Comparison of ENCODE assay signal across 27 cellular contexts in the genomic region with DNA sequence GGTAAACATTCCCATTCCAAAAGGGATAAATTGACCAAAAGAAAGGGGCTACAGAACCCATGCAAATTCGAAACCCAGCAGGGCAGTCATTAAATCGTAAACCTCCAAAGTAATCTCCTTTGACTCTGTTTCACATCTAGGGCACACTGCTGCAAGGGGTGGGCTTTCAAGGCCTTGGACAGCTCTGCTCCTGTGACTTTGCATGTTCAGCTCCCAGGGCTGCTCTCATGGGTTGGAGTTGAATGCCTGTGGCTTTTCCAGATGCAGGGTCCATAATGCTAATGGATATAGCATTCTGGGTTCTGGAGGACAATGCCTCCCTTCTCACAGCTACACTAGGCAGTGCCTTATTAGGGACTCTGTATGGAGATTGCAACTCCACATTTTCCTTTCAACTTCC.
"Had no signal": no experiment of that assay in that cellular context is flagged by ENCODE, and none has a peak within 500 bp of the region (broad histone marks: within the 10 kb centered on the region; RNA-seq: fewer than 3 reads in every experiment).

No MANE protein-coding gene starts in this region.

- ATAC-seq: activated CD8-positive, alpha-beta memory T cell treated with anti-CD3 and anti-CD28 coated beads, Interleukin-2, amount 10 ng/mL, durations not matched to agents 7 days and 5 days; activated naive CD8-positive, alpha-beta T cell treated with anti-CD3 and anti-CD28 coated beads, Interleukin-2, amount 50 U/mL, for 24 hours; Panc1 had no signal

- H3K4me1 ChIP-seq: SJCRH30 had no signal

- FAIRE-seq: TTC549 had no signal

- H3K27ac ChIP-seq: cardiac muscle cell, SJCRH30, SK-N-MC had no signal

- H3K9me3 Mint-ChIP-seq: activated B cell treated with CpG ODN at 0.5 μM for 24 hours; activated CD4-positive, alpha-beta memory T cell treated with anti-CD3 and anti-CD28 coated beads, Interleukin-2, amount 10 ng/mL, durations not matched to agents 7 days and 5 days; activated naive CD4-positive, alpha-beta T cell treated with anti-CD3 and anti-CD28 coated beads, Interleukin-2, amount 10 ng/mL, durations not matched to agents 7 days and 5 days; activated naive CD8-positive, alpha-beta T cell treated with anti-CD3 and anti-CD28 coated beads, Interleukin-2, amount 50 U/mL, for 24 hours; central memory CD8-positive, alpha-beta T cell; T-helper 2 cell treated with Interferon-gamma antibody and Interleukin-4, amounts not matched to agents 5 μg/mL and 100 μg/mL, for 36 hours had no signal

- H3K36me3 ChIP-seq: cardiac muscle cell, SJCRH30 had no signal

- H3K4me3 ChIP-seq: cardiac muscle cell, SJCRH30, SK-N-MC had no signal

- H3K27me3 Mint-ChIP-seq: activated B cell treated with CpG ODN at 0.5 μM for 24 hours; activated CD4-positive, alpha-beta memory T cell treated with anti-CD3 and anti-CD28 coated beads, Interleukin-2, amount 10 ng/mL, durations not matched to agents 7 days and 5 days; activated CD8-positive, alpha-beta memory T cell treated with anti-CD3 and anti-CD28 coated beads, Interleukin-2, amount 10 ng/mL, durations not matched to agents 7 days and 5 days; activated naive CD4-positive, alpha-beta T cell treated with anti-CD3 and anti-CD28 coated beads, Interleukin-2, amount 10 ng/mL, durations not matched to agents 7 days and 5 days; activated naive CD8-positive, alpha-beta T cell treated with anti-CD3 and anti-CD28 coated beads, Interleukin-2, amount 50 U/mL, for 24 hours; central memory CD8-positive, alpha-beta T cell had no signal

- H3K36me3 Mint-ChIP-seq: activated CD8-positive, alpha-beta memory T cell treated with anti-CD3 and anti-CD28 coated beads, Interleukin-2, amount 10 ng/mL, durations not matched to agents 7 days and 5 days; activated naive CD4-positive, alpha-beta T cell treated with anti-CD3 and anti-CD28 coated beads, Interleukin-2, amount 10 ng/mL, durations not matched to agents 7 days and 5 days; activated naive CD8-positive, alpha-beta T cell had no signal

- H3K27me3 ChIP-seq: cardiac muscle cell, SJCRH30 had no signal

- H3K27ac Mint-ChIP-seq: activated B cell treated with CpG ODN at 0.5 μM for 24 hours; activated CD4-positive, alpha-beta memory T cell treated with anti-CD3 and anti-CD28 coated beads, Interleukin-2, amount 10 ng/mL, durations not matched to agents 7 days and 5 days; activated CD8-positive, alpha-beta memory T cell treated with anti-CD3 and anti-CD28 coated beads, Interleukin-2, amount 10 ng/mL, durations not matched to agents 7 days and 5 days; activated naive CD4-positive, alpha-beta T cell treated with anti-CD3 and anti-CD28 coated beads, Interleukin-2, amount 10 ng/mL, durations not matched to agents 7 days and 5 days; activated naive CD8-positive, alpha-beta T cell; activated naive CD8-positive, alpha-beta T cell treated with anti-CD3 and anti-CD28 coated beads, Interleukin-2, amount 50 U/mL, for 24 hours; T-helper 2 cell treated with Interferon-gamma antibody and Interleukin-4, amounts not matched to agents 5 μg/mL and 100 μg/mL, for 36 hours had no signal

- H3K9me3 ChIP-seq: SJCRH30 had no signal

- H3K4me1 Mint-ChIP-seq: activated B cell treated with CpG ODN at 0.5 μM for 24 hours; activated CD4-positive, alpha-beta memory T cell treated with anti-CD3 and anti-CD28 coated beads, Interleukin-2, amount 10 ng/mL, durations not matched to agents 7 days and 5 days; activated CD8-positive, alpha-beta memory T cell treated with anti-CD3 and anti-CD28 coated beads, Interleukin-2, amount 10 ng/mL, durations not matched to agents 7 days and 5 days; activated naive CD4-positive, alpha-beta T cell treated with anti-CD3 and anti-CD28 coated beads, Interleukin-2, amount 10 ng/mL, durations not matched to agents 7 days and 5 days; activated naive CD8-positive, alpha-beta T cell treated with anti-CD3 and anti-CD28 coated beads, Interleukin-2, amount 50 U/mL, for 24 hours; central memory CD8-positive, alpha-beta T cell had no signal

- DNase-seq: activated B cell treated with CpG ODN at 0.5 μM for 24 hours; activated CD4-positive, alpha-beta memory T cell treated with anti-CD3 and anti-CD28 coated beads, Interleukin-2, amount 10 ng/mL, durations not matched to agents 7 days and 5 days; activated CD4-positive, alpha-beta T cell treated with anti-CD3 and anti-CD28 coated beads for 1 hour; activated CD4-positive, alpha-beta T cell treated with anti-CD3 and anti-CD28 coated beads for 48 hours; activated CD8-positive, alpha-beta memory T cell treated with anti-CD3 and anti-CD28 coated beads for 24 hours; activated CD8-positive, alpha-beta memory T cell treated with anti-CD3 and anti-CD28 coated beads, Interleukin-2, amount 10 ng/mL, durations not matched to agents 7 days and 5 days; activated CD8-positive, alpha-beta memory T cell treated with anti-CD3 and anti-CD28 coated beads, Interleukin-2, amount 50 U/mL, for 48 hours; activated effector memory CD4-positive, alpha-beta T cell treated with Interleukin-2 at 50 U/mL for 16 hours; activated naive CD4-positive, alpha-beta T cell treated with anti-CD3 and anti-CD28 coated beads, Interleukin-2, amount 10 ng/mL, durations not matched to agents 7 days and 5 days; activated naive CD8-positive, alpha-beta T cell treated with anti-CD3 and anti-CD28 coated beads, Interleukin-2, amount 50 U/mL, for 24 hours; activated T-cell treated with anti-CD3 and anti-CD28 coated beads, Interleukin-2, amount 50 U/mL, for 48 hours; aorta; NCI-H1092 treated with DMSO at 0.1 percent for 48 hours; NCI-H1417 treated with DMSO at 0.1 percent for 48 hours; NCI-H1694; NCI-H2029; NCI-H345; NCI-H524 treated with DMSO at 0.1 percent for 48 hours; SHP77; SJCRH30 had no signal

- H3K4me3 Mint-ChIP-seq: activated B cell treated with CpG ODN at 0.5 μM for 24 hours; activated CD4-positive, alpha-beta memory T cell treated with anti-CD3 and anti-CD28 coated beads, Interleukin-2, amount 10 ng/mL, durations not matched to agents 7 days and 5 days; activated CD8-positive, alpha-beta memory T cell treated with anti-CD3 and anti-CD28 coated beads, Interleukin-2, amount 10 ng/mL, durations not matched to agents 7 days and 5 days; activated naive CD4-positive, alpha-beta T cell treated with anti-CD3 and anti-CD28 coated beads, Interleukin-2, amount 10 ng/mL, durations not matched to agents 7 days and 5 days; activated naive CD8-positive, alpha-beta T cell; activated naive CD8-positive, alpha-beta T cell treated with anti-CD3 and anti-CD28 coated beads, Interleukin-2, amount 50 U/mL, for 24 hours; central memory CD8-positive, alpha-beta T cell; T-helper 2 cell treated with Interferon-gamma antibody and Interleukin-4, amounts not matched to agents 5 μg/mL and 100 μg/mL, for 36 hours had no signal
